Comparison of ENCODE assay signal across 9 cellular contexts in genomic region chr11:93648168-93648567, GRCh38. TPM values are rescaled to one million over a fixed set of nuclear protein-coding genes. Genes with fewer than 3 reads are reported as not detected.
DNase-seq lines count a peak whose midpoint lies in the region; ATAC-seq and TF ChIP-seq lines count a peak whose summit lies in the region.
"Had no signal": no experiment of that assay in that cellular context is flagged by ENCODE, and none has a peak within 500 bp of the region (broad histone marks: within the 10 kb centered on the region; RNA-seq: fewer than 3 reads in every experiment).

No MANE protein-coding gene starts in this region.

- TF ChIP-seq CTCF in VCaP (conservative IDR thresholded peaks at IDR 0.05) (peak; percentile 74), nephron (IDR thresholded peaks at IDR 0.05; ENCODE audit: unreplicated experiment in 3 of 3) (peak; percentile 42 to 55 (median 44))

- H3K4me3 Mint-ChIP-seq in nephron, result no peak overlapping the region
- H3K4me3 Mint-ChIP-seq in T-helper 2 cell treated with Interferon-gamma antibody and Interleukin-4, amounts not matched to agents 5 μg/mL and 100 μg/mL, for 36 hours, result no peak overlapping the region

- no peaks in the 10 kb centered on the region for H3K9me3 Mint-ChIP-seq in nephron
- H3K9me3 Mint-ChIP-seq in T-helper 2 cell treated with Interferon-gamma antibody and Interleukin-4, amounts not matched to agents 5 μg/mL and 100 μg/mL, for 36 hours, result no peaks in the 10 kb centered on the region

- H3K27me3 Mint-ChIP-seq in nephron (ENCODE audit: low read depth), result peaks cover 19% of the 10 kb centered on the region
- peaks cover 9% of the 10 kb centered on the region for H3K27me3 Mint-ChIP-seq in T-helper 2 cell treated with Interferon-gamma antibody and Interleukin-4, amounts not matched to agents 5 μg/mL and 100 μg/mL, for 36 hours (ENCODE audit: low read depth)

- H3K27ac Mint-ChIP-seq in nephron, result no peak overlapping the region
- H3K27ac Mint-ChIP-seq in T-helper 2 cell treated with Interferon-gamma antibody and Interleukin-4, amounts not matched to agents 5 μg/mL and 100 μg/mL, for 36 hours, result no peak overlapping the region

- H3K4me1 Mint-ChIP-seq in nephron, result no peaks in the 10 kb centered on the region
- H3K4me1 Mint-ChIP-seq in T-helper 2 cell treated with Interferon-gamma antibody and Interleukin-4, amounts not matched to agents 5 μg/mL and 100 μg/mL, for 36 hours (ENCODE audit: low read depth), result peaks cover 15% of the 10 kb centered on the region

- no peak for ATAC-seq in left lobe of liver

- H3K27ac ChIP-seq in VCaP, result peak overlapping the region; percentile 97

- peak; percentile 51 for DNase-seq in NCI-H510A treated with DMSO at 0.1 percent for 48 hours (lab: John Stamatoyannopoulos, UW)
- DNase-seq in NCI-H510A (lab: John Stamatoyannopoulos, UW), result no peak
- peak; percentile 28 for DNase-seq in HT-29 (ENCODE audit: low spot score)
- DNase-seq in left lobe of liver (ENCODE audit: low spot score), result no peak
- DNase-seq in T-helper 2 cell treated with Interferon-gamma antibody and Interleukin-4, amounts not matched to agents 5 μg/mL and 100 μg/mL, for 36 hours (ENCODE audit: low spot score), result no peak
- DNase-seq in activated CD8-positive, alpha-beta memory T cell treated with anti-CD3 and anti-CD28 coated beads for 24 hours, result no peak
- DNase-seq: activated CD4-positive, alpha-beta T cell treated with anti-CD3 and anti-CD28 coated beads, Interleukin-2, amount 50 U/mL, for 48 hours had no signal

- no peaks in the 10 kb centered on the region for H3K36me3 Mint-ChIP-seq in nephron (ENCODE audit: low read depth)
- H3K36me3 Mint-ChIP-seq in T-helper 2 cell treated with Interferon-gamma antibody and Interleukin-4, amounts not matched to agents 5 μg/mL and 100 μg/mL, for 36 hours (ENCODE audit: low read depth), result no peaks in the 10 kb centered on the region

RNA-seq across cellular contexts. Expression of gene CEP295, which starts 13.3 kb away (rescaled TPM):
- 10.9 and 13.1 TPM in 2 replicates for total RNA-seq in HT-29 (2014; rRNA removed; shearing (Covaris generic))
- 3.1 TPM for total RNA-seq in left lobe of liver

Comparison
In these comparisons a context has a peak if more than half of its experiments do, and no peak if none do; other contexts are left out.
1. DNase-seq: peak in NCI-H510A treated with DMSO at 0.1 percent for 48 hours (single experiment) and HT-29 (single experiment); none in NCI-H510A (single experiment), left lobe of liver (single experiment), T-helper 2 cell treated with Interferon-gamma antibody and Interleukin-4, amounts not matched to agents 5 μg/mL and 100 μg/mL, for 36 hours (single experiment) and activated CD8-positive, alpha-beta memory T cell treated with anti-CD3 and anti-CD28 coated beads for 24 hours (single experiment).